8 cellular contexts compared by ENCODE assay signal in the genomic region with DNA sequence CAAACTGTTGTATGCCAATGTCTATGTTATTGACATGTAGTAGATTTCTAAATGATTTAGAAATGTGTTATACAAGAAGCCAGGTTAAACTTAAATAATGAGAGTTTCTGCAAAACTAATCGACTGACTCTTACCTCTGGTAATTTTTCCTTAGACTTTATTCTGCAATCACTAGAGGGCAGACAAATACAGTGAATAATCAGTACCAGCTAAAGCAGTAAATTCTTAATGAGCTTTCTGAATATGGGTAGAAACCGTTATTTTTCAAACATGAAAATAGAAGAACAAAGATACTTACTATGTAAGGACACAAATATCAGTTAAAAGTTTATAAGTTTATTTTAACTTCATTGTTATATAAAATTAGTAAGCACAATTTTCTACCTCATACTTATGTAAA.
DNase-seq lines count a peak whose midpoint lies in the region; ATAC-seq and TF ChIP-seq lines count a peak whose summit lies in the region.

No MANE protein-coding gene starts in this region.

- no peaks in the 10 kb centered on the region for H3K4me1 Mint-ChIP-seq in CD4-positive, alpha-beta memory T cell

- H3K36me3 ChIP-seq in CD4-positive, alpha-beta memory T cell (ENCODE audit: insufficient read depth, low read length) = no peaks in the 10 kb centered on the region
- H3K36me3 ChIP-seq in RWPE2 (ENCODE audit: low read depth) = no peaks in the 10 kb centered on the region

- POLR2A ChIA-PET in CD4-positive, alpha-beta memory T cell (lab: Charles Lee; ENCODE audit: partially characterized antibody) = interaction anchor here (1.0 to 1.5 kb wide), 4 partner anchors 100 to 329 kb away, joined by 4 to 6 read pairs (median 6); no protein-coding TSS in a partner anchor

- peak in 4 of 5 donors; percentile 47 to 52 (median 48) for DNase-seq in CD4-positive, alpha-beta memory T cell
- DNase-seq in RWPE2 (ENCODE audit: low spot score) (no peak), fibroblast of mammary gland (ENCODE audit: low read depth) (peak; percentile 78), renal cortical epithelial cell (ENCODE audit: low read depth) (peak; percentile 55), activated T-cell treated with anti-CD3 and anti-CD28 coated beads for 4 hours (no peak)
- no peak for DNase-seq in activated naive CD4-positive, alpha-beta T cell treated with Interleukin-2 at 50 U/mL for 16 hours

- H3K27me3 Mint-ChIP-seq in CD4-positive, alpha-beta memory T cell = peaks cover 0 to 6% of the 10 kb centered on the region in 2 donors

- ATAC-seq in GM18909 (IDR thresholded peaks at IDR 0.05; ENCODE audit: poor library complexity, unreplicated experiment) (peak; percentile 62), HG03558 (IDR thresholded peaks at IDR 0.05; ENCODE audit: extremely low read depth, unreplicated experiment) (peak; percentile 52), RWPE2 (ENCODE audit: low read depth) (peak; percentile 50; the same call in 1 of the 3 replicates)

- no peaks in the 10 kb centered on the region for H3K4me1 ChIP-seq in CD4-positive, alpha-beta memory T cell (ENCODE audit: insufficient read depth, low read length)
- peaks cover 3% of the 10 kb centered on the region for H3K4me1 ChIP-seq in RWPE2 (ENCODE audit: insufficient read depth, poor library complexity, severe bottlenecking)

- H3K4me3 Mint-ChIP-seq in CD4-positive, alpha-beta memory T cell = no peak overlapping the region

- H3K4me3 ChIP-seq in CD4-positive, alpha-beta memory T cell (ENCODE audit: low read length in 2 of 2) = no peak overlapping the region
- no peak overlapping the region for H3K4me3 ChIP-seq in RWPE2 (ENCODE audit: severe bottlenecking)
- H3K4me3 ChIP-seq in fibroblast of mammary gland (ENCODE audit: control insufficient read depth, low read depth, low read length) = no peak overlapping the region

- no peaks in the 10 kb centered on the region for H3K36me3 Mint-ChIP-seq in CD4-positive, alpha-beta memory T cell

- TF ChIP-seq CTCF in RWPE2 (IDR thresholded peaks at IDR 0.05; ENCODE audit: poor library complexity, severe bottlenecking) = peak; percentile 76
- TF ChIP-seq CTCF in fibroblast of mammary gland (conservative IDR thresholded peaks at IDR 0.05; ENCODE audit: control insufficient read depth, insufficient read depth, low read depth, low read length) = peak; percentile 59

- intact Hi-C loops in CD4-positive, alpha-beta memory T cell (cut with micrococcal nuclease) = loop anchor here (1.0 to 10.0 kb wide), 4 partner anchors 39 to 1817 kb away; no protein-coding TSS in a partner anchor

- H3K27me3 ChIP-seq in CD4-positive, alpha-beta memory T cell (ENCODE audit: insufficient read depth, low read length) = no peaks in the 10 kb centered on the region
- peaks cover 4% of the 10 kb centered on the region for H3K27me3 ChIP-seq in RWPE2 (ENCODE audit: insufficient read depth, poor library complexity, severe bottlenecking)

- H3K9me3 ChIP-seq in CD4-positive, alpha-beta memory T cell (ENCODE audit: control insufficient read depth in 1 of 2, low read length in 2 of 2) = no peaks in the 10 kb centered on the region
- H3K9me3 ChIP-seq in RWPE2 (ENCODE audit: severe bottlenecking) = no peaks in the 10 kb centered on the region

- CTCF ChIA-PET in CD4-positive, alpha-beta memory T cell (lab: Charles Lee; ENCODE audit: partially characterized antibody) = interaction anchor here (0.7 to 6.2 kb wide), 22 partner anchors 14 to 543 kb away, joined by 3 to 221 read pairs (median 4); no protein-coding TSS in a partner anchor

- peaks cover 0 to 1% (median 0%) of the 10 kb centered on the region in 8 donors for H3K9me3 Mint-ChIP-seq in CD4-positive, alpha-beta memory T cell

- H3K27ac ChIP-seq in CD4-positive, alpha-beta memory T cell (ENCODE audit: low read depth, low read length) = no peak overlapping the region
- no peak overlapping the region for H3K27ac ChIP-seq in RWPE2 (ENCODE audit: poor library complexity, severe bottlenecking)

- peak overlapping the region in 1 of 7 donors; percentile 19 for H3K27ac Mint-ChIP-seq in CD4-positive, alpha-beta memory T cell

Comparison
In these comparisons a context has a peak if more than half of its experiments do, and no peak if none do; other contexts are left out.
1. DNase-seq: peak in CD4-positive, alpha-beta memory T cell (4 of 5), fibroblast of mammary gland (single experiment) and renal cortical epithelial cell (single experiment); none in RWPE2 (single experiment), activated naive CD4-positive, alpha-beta T cell treated with Interleukin-2 at 50 U/mL for 16 hours (single experiment) and activated T-cell treated with anti-CD3 and anti-CD28 coated beads for 4 hours (single experiment).
2. Peak in every context shown above with its lines, with median percentiles within 50 percentile points of each other: ATAC-seq.